Comparison of ENCODE assay signal across 27 cellular contexts in genomic region chr12:81263072-81263471, GRCh38.
DNase-seq lines count a peak whose midpoint lies in the region; ATAC-seq lines count a peak whose summit lies in the region.
"Had no signal": no experiment of that assay in that cellular context is flagged by ENCODE, and none has a peak within 500 bp of the region (broad histone marks: within the 10 kb centered on the region; RNA-seq: fewer than 3 reads in every experiment).

No MANE protein-coding gene starts in this region.

- POLR2A ChIA-PET in activated CD4-positive, alpha-beta memory T cell treated with anti-CD3 and anti-CD28 coated beads, Interleukin-2, amount 10 ng/mL, durations not matched to agents 7 days and 5 days (lab: Charles Lee), result no interaction called here

- no peaks in the 10 kb centered on the region for H3K36me3 Mint-ChIP-seq in activated CD4-positive, alpha-beta memory T cell treated with anti-CD3 and anti-CD28 coated beads, Interleukin-2, amount 10 ng/mL, durations not matched to agents 7 days and 5 days (ENCODE audit: low read depth)
- H3K36me3 Mint-ChIP-seq: CD4-positive, CD25-positive, alpha-beta regulatory T cell; IgD-negative memory B cell had no signal

- no peaks in the 10 kb centered on the region for H3K4me1 Mint-ChIP-seq in activated CD4-positive, alpha-beta memory T cell treated with anti-CD3 and anti-CD28 coated beads, Interleukin-2, amount 10 ng/mL, durations not matched to agents 7 days and 5 days
- H3K4me1 Mint-ChIP-seq: CD4-positive, CD25-positive, alpha-beta regulatory T cell; IgD-negative memory B cell had no signal

- no peaks in the 10 kb centered on the region for H3K27me3 Mint-ChIP-seq in activated CD4-positive, alpha-beta memory T cell treated with anti-CD3 and anti-CD28 coated beads, Interleukin-2, amount 10 ng/mL, durations not matched to agents 7 days and 5 days
- H3K27me3 Mint-ChIP-seq: CD4-positive, CD25-positive, alpha-beta regulatory T cell; IgD-negative memory B cell had no signal

- H3K4me3 Mint-ChIP-seq in activated CD4-positive, alpha-beta memory T cell treated with anti-CD3 and anti-CD28 coated beads, Interleukin-2, amount 10 ng/mL, durations not matched to agents 7 days and 5 days, result no peak overlapping the region
- H3K4me3 Mint-ChIP-seq: CD4-positive, CD25-positive, alpha-beta regulatory T cell; IgD-negative memory B cell; T-helper 1 cell treated with Interleukin-12 subunit alpha and Interleukin-12 subunit beta and Interleukin-4 antibody, amounts not matched to agents 30 μg/mL and 1 μg/mL, for 36 hours had no signal

- ATAC-seq in HG03175 (IDR thresholded peaks at IDR 0.05; ENCODE audit: unreplicated experiment), result no peak
- ATAC-seq: GM12878, HCT116, Panc1 had no signal

- no peaks in the 10 kb centered on the region for H3K9me3 Mint-ChIP-seq in activated CD4-positive, alpha-beta memory T cell treated with anti-CD3 and anti-CD28 coated beads, Interleukin-2, amount 10 ng/mL, durations not matched to agents 7 days and 5 days
- H3K9me3 Mint-ChIP-seq: T-helper 1 cell treated with Interleukin-12 subunit alpha and Interleukin-12 subunit beta and Interleukin-4 antibody, amounts not matched to agents 30 μg/mL and 1 μg/mL, for 36 hours had no signal

- DNase-seq in NCI-H2171 treated with DMSO at 0.1 percent for 48 hours (lab: John Stamatoyannopoulos, UW) (peak; percentile 74), NCI-H2171 (lab: John Stamatoyannopoulos, UW) (no peak), DMS 273 treated with DMSO at 0.1 percent for 48 hours (lab: John Stamatoyannopoulos, UW) (peak; percentile 10), NCI-H69 (lab: John Stamatoyannopoulos, UW) (peak; percentile 28), fibroblast of peridontal ligament (ENCODE audit: extremely low read depth) (peak; percentile 37), C1 segment of cervical spinal cord (lab: John Stamatoyannopoulos, UW) (no peak)
- no peak for DNase-seq in activated CD4-positive, alpha-beta memory T cell treated with anti-CD3 and anti-CD28 coated beads, Interleukin-2, amount 10 ng/mL, durations not matched to agents 7 days and 5 days
- DNase-seq: 8988T; CD4-positive, CD25-positive, alpha-beta regulatory T cell; DMS79; EL; GDM1; NCI-H1092 treated with DMSO at 0.1 percent for 48 hours; NCI-H1436; NCI-H187; NCI-H2081 treated with DMSO at 0.1 percent for 48 hours; NCI-H446 treated with DMSO at 0.1 percent for 48 hours; NCI-H774; SIG-M5; SK-N-SH; SW 1271 had no signal

- CTCF ChIA-PET in activated CD4-positive, alpha-beta memory T cell treated with anti-CD3 and anti-CD28 coated beads, Interleukin-2, amount 10 ng/mL, durations not matched to agents 7 days and 5 days (lab: Charles Lee), result no interaction called here

- no peak overlapping the region for H3K27ac Mint-ChIP-seq in activated CD4-positive, alpha-beta memory T cell treated with anti-CD3 and anti-CD28 coated beads, Interleukin-2, amount 10 ng/mL, durations not matched to agents 7 days and 5 days
- H3K27ac Mint-ChIP-seq: CD4-positive, CD25-positive, alpha-beta regulatory T cell; IgD-negative memory B cell; T-helper 1 cell treated with Interleukin-12 subunit alpha and Interleukin-12 subunit beta and Interleukin-4 antibody, amounts not matched to agents 30 μg/mL and 1 μg/mL, for 36 hours had no signal

Comparison
In these comparisons a context has a peak if more than half of its experiments do, and no peak if none do; other contexts are left out.
1. DNase-seq: peak in NCI-H2171 treated with DMSO at 0.1 percent for 48 hours (single experiment), DMS 273 treated with DMSO at 0.1 percent for 48 hours (single experiment), NCI-H69 (single experiment) and fibroblast of peridontal ligament (single experiment); none in NCI-H2171 (single experiment), activated CD4-positive, alpha-beta memory T cell treated with anti-CD3 and anti-CD28 coated beads, Interleukin-2, amount 10 ng/mL, durations not matched to agents 7 days and 5 days (single experiment) and C1 segment of cervical spinal cord (0 of 14).